Comparison of ENCODE assay signal across 24 cellular contexts in genomic region chrY:20746919-20747318, GRCh38. TPM values are rescaled to one million over a fixed set of nuclear protein-coding genes. Genes with fewer than 3 reads are reported as not detected.
"Had no signal": no experiment of that assay in that cellular context is flagged by ENCODE, and none has a peak within 500 bp of the region (broad histone marks: within the 10 kb centered on the region; RNA-seq: fewer than 3 reads in every experiment).

No MANE protein-coding gene starts in this region.

- H3K27me3 ChIP-seq: brain microvascular endothelial cell, colonic mucosa, spleen had no signal

- H3K4me3 Mint-ChIP-seq: activated T-cell treated with anti-CD3 and anti-CD28 coated beads, Interleukin-2, amount 50 U/mL, for 4 hours; endodermal cell; nephron progenitor cell; stimulated activated naive B cell treated with anti-CD40 and anti-IgM and Interleukin-4, amounts not matched to agents 10 μg/mL and 1 μg/mL and 100 μg/mL, for 72 hours had no signal

- H3K9me3 ChIP-seq: colonic mucosa, lower lobe of right lung, spleen, thoracic aorta had no signal

- H3K4me1 Mint-ChIP-seq: endodermal cell, nephron progenitor cell had no signal

- H3K27me3 Mint-ChIP-seq: stimulated activated naive B cell treated with anti-CD40 and anti-IgM and Interleukin-4, amounts not matched to agents 10 μg/mL and 1 μg/mL and 100 μg/mL, for 72 hours had no signal

- DNase-seq: activated CD4-positive, CD25-positive, alpha-beta regulatory T cell; activated gamma-delta T cell; activated T-cell treated with anti-CD3 and anti-CD28 coated beads, Interleukin-2, amount 50 U/mL, for 4 hours; aorta; brain microvascular endothelial cell; central memory CD4-positive, alpha-beta T cell; colonic mucosa; endodermal cell; foreskin fibroblast; left cardiac atrium; lower lobe of right lung; nephron progenitor cell; nucleus accumbens; posterior cingulate gyrus; retina; spleen; stimulated activated CD4-positive, alpha-beta T cell treated with anti-CD3 and anti-CD28 coated beads, Interleukin-4, amount 100 ng/mL, for 4 hours; stimulated activated naive B cell treated with anti-CD40 and anti-IgM and Interleukin-4, amounts not matched to agents 10 μg/mL and 1 μg/mL and 100 μg/mL, for 72 hours; SW 1271; T-helper 9 cell had no signal

- H3K4me3 ChIP-seq: colonic mucosa, lower lobe of right lung, spleen, thoracic aorta had no signal

- H3K36me3 ChIP-seq: brain microvascular endothelial cell, colonic mucosa, lower lobe of right lung, spleen, thoracic aorta had no signal

- H3K4me1 ChIP-seq: colonic mucosa, lower lobe of right lung had no signal

- ATAC-seq: activated T-cell treated with anti-CD3 and anti-CD28 coated beads, Interleukin-2, amount 50 U/mL, for 4 hours; left cardiac atrium; lower lobe of right lung; stimulated activated naive B cell treated with anti-CD40 and anti-IgM and Interleukin-4, amounts not matched to agents 10 μg/mL and 1 μg/mL and 100 μg/mL, for 72 hours had no signal

- H3K27ac ChIP-seq: brain microvascular endothelial cell, colonic mucosa, epithelial cell of prostate, lower lobe of right lung, spleen, thoracic aorta had no signal

- H3K27ac Mint-ChIP-seq: endodermal cell; nephron progenitor cell; stimulated activated naive B cell treated with anti-CD40 and anti-IgM and Interleukin-4, amounts not matched to agents 10 μg/mL and 1 μg/mL and 100 μg/mL, for 72 hours had no signal

- H3K9me3 Mint-ChIP-seq: activated T-cell treated with anti-CD3 and anti-CD28 coated beads, Interleukin-2, amount 50 U/mL, for 4 hours; endodermal cell; nephron progenitor cell; stimulated activated naive B cell treated with anti-CD40 and anti-IgM and Interleukin-4, amounts not matched to agents 10 μg/mL and 1 μg/mL and 100 μg/mL, for 72 hours had no signal

- H3K36me3 Mint-ChIP-seq: stimulated activated naive B cell treated with anti-CD40 and anti-IgM and Interleukin-4, amounts not matched to agents 10 μg/mL and 1 μg/mL and 100 μg/mL, for 72 hours had no signal

RNA-seq across cellular contexts. Expression of gene RPS4Y2, which starts 9.0 kb away (rescaled TPM):
- total RNA-seq: activated T-cell treated with anti-CD3 and anti-CD28 coated beads, Interleukin-2, amount 50 U/mL, for 4 hours; aorta; colonic mucosa; endodermal cell; glomerular endothelial cell; left cardiac atrium; lower lobe of right lung; spleen; thoracic aorta; ureter had no signal
- polyA plus RNA-seq: aorta had no signal
